ENCODE assay signal across 8 cellular contexts in genomic region chr16:10616744-10617640, GRCh38. TPM values are rescaled to one million over a fixed set of nuclear protein-coding genes. Genes with fewer than 3 reads are reported as not detected.
DNase-seq lines count a peak whose midpoint lies in the region; ATAC-seq and TF ChIP-seq lines count a peak whose summit lies in the region.

No MANE protein-coding gene starts in this region.

- BruUV-seq in OCI-LY7 (replicated peaks; lab: Mats Ljungman, UMichigan) = no TSS peak

- POLR2A ChIA-PET in OCI-LY7 (lab: Charles Lee) = no interaction called here

- H3K79me2 ChIP-seq in OCI-LY7 (ENCODE audit: insufficient read depth, low read depth, low read length) = no peaks in the 10 kb centered on the region

- H3K4me2 ChIP-seq in OCI-LY7 (ENCODE audit: low read length) = no peak overlapping the region

- no peak overlapping the region for H2AFZ ChIP-seq in OCI-LY7 (ENCODE audit: low read length)

- no peaks in the 10 kb centered on the region for H3K9me2 ChIP-seq in OCI-LY7 (ENCODE audit: insufficient read depth, low read length)

- ATAC-seq in omental fat pad (ENCODE audit: low FRiP score) (peak; percentile 64), GM21390 (IDR thresholded peaks at IDR 0.05; ENCODE audit: unreplicated experiment) (no peak)

- DNase-seq in DMS 273 treated with DMSO at 0.1 percent for 48 hours (lab: John Stamatoyannopoulos, UW) (peak; percentile 41), NCI-H2171 treated with DMSO at 0.1 percent for 48 hours (lab: John Stamatoyannopoulos, UW) (peak; percentile 91), fibroblast of gingiva (ENCODE audit: low read depth) (peak; percentile 68), omental fat pad (ENCODE audit: low spot score) (no peak), Kasumi-1 (lab: John Stamatoyannopoulos, UW) (no peak), OCI-LY7 (ENCODE audit: low spot score) (no peak)
- DNase-seq in activated CD4-positive, alpha-beta T cell treated with anti-CD3 and anti-CD28 coated beads for 4 hours = no peak

- H3K4me3 ChIP-seq in OCI-LY7 (ENCODE audit: low read depth, low read length, poor library complexity, severe bottlenecking) = no peak overlapping the region

- CTCF ChIA-PET in OCI-LY7 (lab: Charles Lee; ENCODE audit: unreplicated experiment) = no interaction called here

- H3K9me3 ChIP-seq in OCI-LY7 (ENCODE audit: low read length) = no peaks in the 10 kb centered on the region

- H3K27ac ChIP-seq in OCI-LY7 (ENCODE audit: low read depth, low read length, poor library complexity, severe bottlenecking) = no peak overlapping the region

- intact Hi-C loops in OCI-LY7 (cut with micrococcal nuclease; ENCODE audit: unreplicated experiment) = no loop called here

- TF ChIP-seq CTCF in omental fat pad (IDR thresholded peaks at IDR 0.05) (no peak), OCI-LY7 (conservative IDR thresholded peaks at IDR 0.05; ENCODE audit: low read length) (no peak)

- no peaks in the 10 kb centered on the region for H3K36me3 ChIP-seq in OCI-LY7 (ENCODE audit: insufficient read depth, low read length)

- no peaks in the 10 kb centered on the region for H3K4me1 ChIP-seq in OCI-LY7 (ENCODE audit: insufficient read depth, low read length, poor library complexity, severe bottlenecking)

- H4K20me1 ChIP-seq in OCI-LY7 (ENCODE audit: insufficient read depth, low read length) = no peaks in the 10 kb centered on the region

RNA-seq across cellular contexts. Expression of gene EMP2, which starts 36.6 kb away (rescaled TPM):
- 10 to 100 TPM; 36.7 to 80.4 (median 50.1) TPM for total RNA-seq in omental fat pad
- total RNA-seq in OCI-LY7 (2014; rRNA removed; shearing (Covaris generic)) = not detected in 2 replicates
- not detected in 2 replicates for total RNA-seq in OCI-LY7 (2022)

Comparison
In these comparisons a context has a peak if more than half of its experiments do, and no peak if none do; other contexts are left out.
1. DNase-seq: peak in DMS 273 treated with DMSO at 0.1 percent for 48 hours (single experiment), NCI-H2171 treated with DMSO at 0.1 percent for 48 hours (single experiment) and fibroblast of gingiva (single experiment); none in omental fat pad (single experiment), activated CD4-positive, alpha-beta T cell treated with anti-CD3 and anti-CD28 coated beads for 4 hours (0 of 2), Kasumi-1 (0 of 2) and OCI-LY7 (single experiment).
2. RNA of gene EMP2, which starts 36.6 kb away (total RNA-seq): 36.7 to 80.4 TPM in omental fat pad; not detected in OCI-LY7; every median in the first group is over 10 times any median in the second.